ENCODE assay signal across 1 cellular context in genomic region chr7:102322202-102322715, GRCh38.
TF ChIP-seq lines count a peak whose summit lies in the region.

No MANE protein-coding gene starts in this region.

TF ChIP-seq in K562, 482 proteins besides CTCF, POLR2A, EP300 and RAD21:
- TF ChIP-seq TEAD2 (tag; IDR thresholded peaks at IDR 0.05) = no peak
- TF ChIP-seq NFIX (CRISPR knock-in tag; IDR thresholded peaks at IDR 0.05; ENCODE audit: low read depth) = no peak
- TF ChIP-seq, protein P1, sequence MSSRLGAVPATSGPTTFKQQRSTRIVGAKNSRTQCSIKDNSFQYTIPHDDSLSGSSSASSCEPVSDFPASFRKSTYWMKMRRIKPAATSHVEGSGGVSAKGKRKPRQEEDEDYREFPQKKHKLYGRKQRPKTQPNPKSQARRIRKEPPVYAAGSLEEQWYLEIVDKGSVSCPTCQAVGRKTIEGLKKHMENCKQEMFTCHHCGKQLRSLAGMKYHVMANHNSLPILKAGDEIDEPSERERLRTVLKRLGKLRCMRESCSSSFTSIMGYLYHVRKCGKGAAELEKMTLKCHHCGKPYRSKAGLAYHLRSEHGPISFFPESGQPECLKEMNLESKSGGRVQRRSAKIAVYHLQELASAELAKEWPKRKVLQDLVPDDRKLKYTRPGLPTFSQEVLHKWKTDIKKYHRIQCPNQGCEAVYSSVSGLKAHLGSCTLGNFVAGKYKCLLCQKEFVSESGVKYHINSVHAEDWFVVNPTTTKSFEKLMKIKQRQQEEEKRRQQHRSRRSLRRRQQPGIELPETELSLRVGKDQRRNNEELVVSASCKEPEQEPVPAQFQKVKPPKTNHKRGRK (tag; IDR thresholded peaks at IDR 0.05) = 0 out of 2 replicates have a peak, but pooled peaks have one; percentile 26
- TF ChIP-seq ZNF695 (CRISPR knock-in tag; IDR thresholded peaks at IDR 0.05) = no peak
